ENCODE assay signal across 1 cellular context in genomic region chr14:21326972-21327371, GRCh38.
TF ChIP-seq lines count a peak whose summit lies in the region.

No MANE protein-coding gene starts in this region.

TF ChIP-seq in H1, 55 proteins besides CTCF, POLR2A, EP300 and RAD21:
- TF ChIP-seq TAF7 (optimal IDR thresholded peaks at IDR 0.05; ENCODE audit: borderline replicate concordance, low read depth, low read length) (no peak), FOSL1 (IDR thresholded peaks at IDR 0.05; ENCODE audit: insufficient read depth, low read depth, low read length) (no peak), ATF2 (IDR thresholded peaks at IDR 0.05; ENCODE audit: low read length) (no peak), HDAC2 (IDR thresholded peaks at IDR 0.05; ENCODE audit: borderline replicate concordance in 1 of 2, low read depth in 2 of 2, low read length in 2 of 2) (no peak), POU5F1 (IDR thresholded peaks at IDR 0.05; ENCODE audit: low read depth, low read length) (no peak)
